In the genomic region with DNA sequence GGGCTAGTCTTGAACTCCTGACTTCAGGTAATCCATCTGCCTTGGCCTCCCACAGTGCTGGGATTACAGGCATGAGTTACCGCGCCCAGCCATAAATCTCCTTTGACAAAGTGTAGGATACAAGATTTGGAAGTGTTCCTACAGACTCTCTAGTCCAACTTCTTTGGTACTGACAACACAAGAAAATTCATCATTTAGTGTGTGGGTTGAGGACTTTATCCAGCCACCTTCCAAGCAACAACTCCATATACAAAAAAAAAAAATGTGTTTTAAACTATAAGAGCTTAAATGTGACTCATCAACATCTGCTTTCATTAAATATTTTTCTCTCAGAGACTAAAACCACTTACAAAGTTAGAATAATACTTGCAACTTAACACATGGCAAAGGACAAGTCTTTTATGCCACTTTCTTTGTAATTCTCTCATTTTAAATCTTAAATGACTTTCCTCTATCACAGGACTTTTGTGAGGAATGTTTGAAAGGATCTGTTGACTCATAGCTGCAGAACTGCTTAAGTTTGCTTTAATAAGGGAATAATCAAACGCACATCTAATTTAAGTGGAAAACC, we compare ENCODE assay signal across 11 cellular contexts. TPM values are rescaled to one million over a fixed set of nuclear protein-coding genes. Genes with fewer than 3 reads are reported as not detected.
DNase-seq lines count a peak whose midpoint lies in the region; ATAC-seq and TF ChIP-seq lines count a peak whose summit lies in the region.
"Had no signal": no experiment of that assay in that cellular context is flagged by ENCODE, and none has a peak within 500 bp of the region (broad histone marks: within the 10 kb centered on the region; RNA-seq: fewer than 3 reads in every experiment).

No MANE protein-coding gene starts in this region.

- H3K27me3 ChIP-seq in adipocyte (replicated peaks; ENCODE audit: control insufficient read depth, insufficient read depth, low read length) (no peaks in the 10 kb centered on the region), sigmoid colon (no peaks in the 10 kb centered on the region)
- H3K27me3 ChIP-seq: neutrophil had no signal

- DNase-seq in GM03348 (ENCODE audit: low spot score), result peak; percentile 47
- peak; percentile 67 for DNase-seq in adipocyte (ENCODE audit: low read depth)
- peak; percentile 45 for DNase-seq in foreskin melanocyte
- DNase-seq in sigmoid colon, result no peak
- DNase-seq in middle frontal gyrus (ENCODE audit: extremely low spot score, low spot score), result no peak
- no peak for DNase-seq in SHP77 (lab: John Stamatoyannopoulos, UW)
- no peak for DNase-seq in NCI-H2081 treated with DMSO at 0.1 percent for 48 hours (lab: John Stamatoyannopoulos, UW)
- DNase-seq: NCI-H1105, T-helper 9 cell had no signal

- ATAC-seq in HG02884 (IDR thresholded peaks at IDR 0.05; ENCODE audit: unreplicated experiment), result no peak

- no peak for TF ChIP-seq EP300 in sigmoid colon (IDR thresholded peaks at IDR 0.05)

- peak overlapping the region; percentile 43 to 71 (median 69) for H3K27ac ChIP-seq in sigmoid colon
- H3K27ac ChIP-seq: neutrophil had no signal

- WGBS in sigmoid colon, 2 donors, result 68 to 81% methylated on average over 3 of the region's 3 CpGs

- TF ChIP-seq CTCF in sigmoid colon (IDR thresholded peaks at IDR 0.05), result no peak

- TF ChIP-seq POLR2A in sigmoid colon (IDR thresholded peaks at IDR 0.05), result no peak

- no peaks in the 10 kb centered on the region for H3K9me3 ChIP-seq in adipocyte (ENCODE audit: control insufficient read depth, low read length)
- H3K9me3 ChIP-seq in sigmoid colon, result no peaks in the 10 kb centered on the region
- H3K9me3 ChIP-seq: neutrophil had no signal

- intact Hi-C loops in sigmoid colon (cut with DNase I), result loop anchor here (5.0 kb wide), 1 partner anchor 49 kb away; a partner anchor contains a TSS

- peak overlapping the region; percentile 83 for H3K9ac ChIP-seq in adipocyte (ENCODE audit: low read length)

- H3K4me3 ChIP-seq in adipocyte (ENCODE audit: low read length), result peak overlapping the region; percentile 66
- H3K4me3 ChIP-seq in sigmoid colon, result no peak overlapping the region

- H3K36me3 ChIP-seq in adipocyte (ENCODE audit: control insufficient read depth, insufficient read depth, low read length, severe bottlenecking) (no peaks in the 10 kb centered on the region), sigmoid colon (no peaks in the 10 kb centered on the region)
- H3K36me3 ChIP-seq: neutrophil had no signal

- H3K4me1 ChIP-seq in adipocyte (ENCODE audit: control insufficient read depth, insufficient read depth, low read length) (peaks cover 58% of the 10 kb centered on the region), sigmoid colon (peaks cover 0 to 27% (median 26%) of the 10 kb centered on the region in 4 donors)

RNA-seq across cellular contexts. Expression of a gene that starts 46.2 kb away (rescaled TPM):
- total RNA-seq in sigmoid colon, result 100 to 1,000 TPM in 1 of 4 donors, 10 to 100 TPM in 3; 67.1 to 117 (median 70.3) TPM
- polyA plus RNA-seq in sigmoid colon, result 10 to 100 TPM in 1 of 3 donors, 1 to 10 TPM in 2; 3.6 to 15.4 (median 6.9) TPM

RNA-seq across cellular contexts. Expression of a gene that starts 57.6 kb away (rescaled TPM):
- 10 to 100 TPM; 60.3 to 76.7 (median 62.0) TPM for total RNA-seq in sigmoid colon
- 10 to 100 TPM; 51.1 to 77.9 (median 54.1) TPM for polyA plus RNA-seq in sigmoid colon

Comparison
In these comparisons a context has a peak if more than half of its experiments do, and no peak if none do; other contexts are left out.
1. DNase-seq: peak in GM03348 (single experiment), adipocyte (single experiment) and foreskin melanocyte (single experiment); none in sigmoid colon (single experiment), middle frontal gyrus (single experiment), SHP77 (0 of 2) and NCI-H2081 treated with DMSO at 0.1 percent for 48 hours (single experiment).